ENCODE assay signal across 8 cellular contexts in the genomic region with DNA sequence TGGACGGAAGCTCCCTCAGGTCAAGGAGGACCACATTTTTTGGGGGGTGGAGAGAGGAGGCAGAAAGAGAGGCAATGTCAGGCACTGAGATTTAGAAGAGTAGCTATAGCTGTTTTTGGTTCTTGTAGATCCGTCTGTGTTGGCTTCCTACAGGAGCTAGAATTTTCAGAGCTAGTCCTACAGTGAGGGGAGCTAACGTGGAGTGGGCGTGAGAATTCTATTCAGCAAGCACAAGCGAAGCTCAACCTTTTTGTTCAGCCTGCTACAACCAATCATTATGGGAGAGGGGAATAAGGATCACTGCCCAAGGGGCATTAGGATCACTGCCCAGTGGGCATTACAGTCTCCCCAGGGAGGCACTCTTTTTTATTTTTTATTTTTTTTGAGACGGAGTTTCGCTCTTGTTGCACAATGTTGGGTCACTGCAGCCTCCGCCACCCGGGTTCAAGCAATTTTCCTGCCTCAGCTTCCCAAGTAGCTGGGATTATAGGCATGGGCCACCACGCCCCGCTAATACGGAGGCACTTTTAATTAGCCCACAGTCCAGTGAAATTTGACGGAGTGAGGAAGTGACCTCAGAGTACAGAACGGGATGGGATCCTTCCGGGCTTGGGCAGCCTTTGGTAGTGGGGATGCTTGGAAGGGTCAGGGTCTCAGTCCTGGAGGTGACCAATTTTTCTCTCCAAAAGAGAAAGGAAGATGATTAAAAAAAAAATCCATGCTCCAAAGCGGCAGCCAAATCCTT. TPM values are rescaled to one million over a fixed set of nuclear protein-coding genes. Genes with fewer than 3 reads are reported as not detected.
DNase-seq lines count a peak whose midpoint lies in the region; ATAC-seq and TF ChIP-seq lines count a peak whose summit lies in the region.

No MANE protein-coding gene starts in this region.

- DNase-seq in Daoy (ENCODE audit: low read depth) = peak; percentile 33
- DNase-seq in NCI-H146 (lab: John Stamatoyannopoulos, UW) = peak; percentile 50
- no peak for DNase-seq in central memory CD8-positive, alpha-beta T cell (ENCODE audit: low spot score in 2 of 2)
- peak; percentile 48 to 60 for DNase-seq in lung microvascular endothelial cell (ENCODE audit: low read depth in 2 of 2)
- DNase-seq in type B pancreatic cell (ENCODE audit: extremely low spot score, unreplicated experiment) = no peak
- no peak for DNase-seq in left lobe of liver (ENCODE audit: low spot score)
- DNase-seq in SIG-M5 (lab: John Stamatoyannopoulos, UW) = no peak

- H3K4me3 Mint-ChIP-seq in central memory CD8-positive, alpha-beta T cell = peak overlapping the region; percentile 95
- H3K4me3 Mint-ChIP-seq in type B pancreatic cell = peak overlapping the region; percentile 98

- H3K36me3 Mint-ChIP-seq in central memory CD8-positive, alpha-beta T cell (ENCODE audit: insufficient read depth) = peaks cover 30% of the 10 kb centered on the region
- H3K36me3 Mint-ChIP-seq in type B pancreatic cell = peaks cover 30% of the 10 kb centered on the region

- no peak for ATAC-seq in central memory CD8-positive, alpha-beta T cell (replicated peaks; ENCODE audit: extremely low read depth, poor library complexity, severe bottlenecking)
- ATAC-seq in left lobe of liver = no peak
- no peak for ATAC-seq in HG02588 (IDR thresholded peaks at IDR 0.05; ENCODE audit: unreplicated experiment)

- peak overlapping the region; percentile 93 for H3K27ac Mint-ChIP-seq in central memory CD8-positive, alpha-beta T cell (ENCODE audit: low read depth)
- H3K27ac Mint-ChIP-seq in type B pancreatic cell = peak overlapping the region; percentile 93

- peaks cover 51% of the 10 kb centered on the region for H3K4me1 Mint-ChIP-seq in central memory CD8-positive, alpha-beta T cell
- peaks cover 39% of the 10 kb centered on the region for H3K4me1 Mint-ChIP-seq in type B pancreatic cell (ENCODE audit: unreplicated experiment)

- H3K27me3 Mint-ChIP-seq in central memory CD8-positive, alpha-beta T cell = no peaks in the 10 kb centered on the region
- H3K27me3 Mint-ChIP-seq in type B pancreatic cell = no peaks in the 10 kb centered on the region

- no peak for TF ChIP-seq CTCF in type B pancreatic cell (conservative IDR thresholded peaks at IDR 0.05)

- H3K9me3 Mint-ChIP-seq in central memory CD8-positive, alpha-beta T cell = no peaks in the 10 kb centered on the region
- H3K9me3 Mint-ChIP-seq in type B pancreatic cell = no peaks in the 10 kb centered on the region

RNA-seq across cellular contexts. Expression of gene PANK2, which starts 1.1 kb away (rescaled TPM):
- total RNA-seq in Daoy (2014; rRNA removed; shearing (Covaris generic)) = 62.3 and 69.2 TPM in 2 replicates
- total RNA-seq in lung microvascular endothelial cell (27.9 and 31.0 TPM in 2 replicates), type B pancreatic cell (ENCODE audit: low replicate concordance) (38.9 and 55.3 TPM in 2 replicates), left lobe of liver (14.7 TPM)

RNA-seq across cellular contexts. Expression of gene MAVS, which starts 41.4 kb away (rescaled TPM):
- 9.6 and 11.5 TPM in 2 replicates for total RNA-seq in Daoy (2014; rRNA removed; shearing (Covaris generic))
- total RNA-seq in lung microvascular endothelial cell (12.4 and 15.9 TPM in 2 replicates), type B pancreatic cell (ENCODE audit: low replicate concordance) (44.5 and 52.2 TPM in 2 replicates), left lobe of liver (21.9 TPM)

Comparison
In these comparisons a context has a peak if more than half of its experiments do, and no peak if none do; other contexts are left out.
1. DNase-seq: peak in Daoy (single experiment), NCI-H146 (single experiment) and lung microvascular endothelial cell (2 of 2); none in central memory CD8-positive, alpha-beta T cell (0 of 2), type B pancreatic cell (single experiment), left lobe of liver (single experiment) and SIG-M5 (single experiment).